In genomic region chr6:15801912-15802311, GRCh38 we compare ENCODE assay signal across 8 cellular contexts.
"Had no signal": no experiment of that assay in that cellular context is flagged by ENCODE, and none has a peak within 500 bp of the region (broad histone marks: within the 10 kb centered on the region; RNA-seq: fewer than 3 reads in every experiment).

No MANE protein-coding gene starts in this region.

- FAIRE-seq: G401.6, GM12878, GM12891, GM12892, GM18507, GM19239 had no signal

- ATAC-seq: GM12878 had no signal

- DNase-seq: GDM1, GF-D8 had no signal

- H3K4me3 ChIP-seq: GM12878 had no signal
